Comparison of ENCODE assay signal across 7 cellular contexts in the genomic region with DNA sequence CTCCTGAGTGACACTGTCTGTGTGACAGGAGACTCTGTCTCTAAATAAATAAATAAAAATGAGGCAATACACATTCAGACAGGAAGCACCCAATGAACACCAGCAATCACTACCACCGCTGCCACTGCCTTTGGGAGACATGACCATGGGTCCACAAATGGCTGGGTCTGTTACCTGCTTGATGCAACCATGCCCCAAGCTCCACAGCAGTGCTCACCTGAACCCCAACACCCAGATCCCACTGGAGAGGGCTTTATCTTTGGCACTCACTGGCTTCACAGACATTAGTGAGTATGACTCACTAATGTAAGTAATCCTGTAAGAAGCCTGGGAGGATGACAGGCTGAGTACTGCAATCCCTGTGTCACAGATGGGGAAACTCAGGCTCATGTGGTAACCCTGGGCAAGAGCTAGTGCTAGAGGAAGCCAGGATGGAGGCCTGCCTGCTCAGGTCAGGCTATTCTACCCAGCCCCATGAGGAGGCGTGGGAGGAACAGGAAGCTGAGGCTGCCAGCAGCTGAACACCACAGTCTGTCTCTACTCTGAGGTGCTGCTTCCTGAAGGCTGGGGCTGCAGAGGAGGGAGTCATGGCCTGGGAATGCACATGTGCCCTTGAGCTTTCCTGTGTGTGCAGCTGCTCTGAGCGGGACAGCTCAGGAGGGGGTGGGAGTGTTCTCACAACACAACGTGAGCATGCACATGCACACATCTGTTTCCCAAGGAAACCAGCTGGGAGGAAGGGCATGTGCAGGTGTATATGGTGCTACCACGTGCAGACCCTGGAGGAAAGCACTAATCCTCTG. TPM values are rescaled to one million over a fixed set of nuclear protein-coding genes. Genes with fewer than 3 reads are reported as not detected.
DNase-seq lines count a peak whose midpoint lies in the region; ATAC-seq, FAIRE-seq and TF ChIP-seq lines count a peak whose summit lies in the region.

No MANE protein-coding gene starts in this region.

- ATAC-seq in HG02840 (IDR thresholded peaks at IDR 0.05; ENCODE audit: low FRiP score, unreplicated experiment): peak; percentile 81
- ATAC-seq in natural killer cell: peak; percentile 94 to 99 (median 94)
- peak; percentile 98 for ATAC-seq in stimulated activated naive CD8-positive, alpha-beta T cell treated with anti-CD3 and anti-CD28 coated beads, Interleukin-15, Interleukin-2, amounts not matched to agents 100 U/mL and 50 U/mL, for 24 hours

- peaks cover 22 to 36% of the 10 kb centered on the region in 2 donors for H3K4me1 Mint-ChIP-seq in natural killer cell

- no peaks in the 10 kb centered on the region for H3K9me3 ChIP-seq in NT2/D1 (ENCODE audit: insufficient read depth, low read length)

- H3K36me3 ChIP-seq in NT2/D1 (ENCODE audit: insufficient read depth, insufficient read length, low read length): peaks cover 66% of the 10 kb centered on the region

- H3K9ac ChIP-seq in NT2/D1 (ENCODE audit: insufficient read length, low read depth): no peak overlapping the region

- intact Hi-C loops in natural killer cell (cut with micrococcal nuclease): loop anchor here (2.0 kb wide), 1 partner anchor 43 kb away; a partner anchor contains a TSS

- H3K27ac Mint-ChIP-seq in natural killer cell: peak overlapping the region; percentile 84

- TF ChIP-seq POLR2A in GM12892 (IDR thresholded peaks at IDR 0.05; ENCODE audit: low read depth, low read length): peak; percentile 55; the same call in 1 of the 2 replicates

- peak; percentile 76 for DNase-seq in GM12892 (ENCODE audit: insufficient read length)
- DNase-seq in NT2/D1 (ENCODE audit: low read depth, low spot score): peak; percentile 35
- peak; percentile 50 for DNase-seq in activated T-cell treated with anti-CD3 and anti-CD28 coated beads for 1 hour (ENCODE audit: low read depth)
- DNase-seq in epithelial cell of proximal tubule (ENCODE audit: low read depth): peak; percentile 93
- peak; percentile 50 for DNase-seq in natural killer cell
- DNase-seq in stimulated activated naive CD8-positive, alpha-beta T cell treated with anti-CD3 and anti-CD28 coated beads, Interleukin-15, Interleukin-2, amounts not matched to agents 100 U/mL and 50 U/mL, for 24 hours: peak; percentile 73

- peak; percentile 91 for FAIRE-seq in GM12892 (lab: Jason Lieb, UNC)

- H3K9me3 Mint-ChIP-seq in natural killer cell: no peaks in the 10 kb centered on the region

- H3K27me3 Mint-ChIP-seq in natural killer cell (ENCODE audit: low read depth in 2 of 2): no peaks in the 10 kb centered on the region

- no peaks in the 10 kb centered on the region for H3K27me3 ChIP-seq in NT2/D1 (ENCODE audit: insufficient read depth, insufficient read length)

- peak; percentile 58 for TF ChIP-seq CTCF in epithelial cell of proximal tubule (conservative IDR thresholded peaks at IDR 0.05; ENCODE audit: low read depth, low read length)
- peak; percentile 18 for TF ChIP-seq CTCF in natural killer cell (IDR thresholded peaks at IDR 0.05)

- no peak overlapping the region for H3K4me3 ChIP-seq in NT2/D1 (ENCODE audit: insufficient read length, low read depth)
- H3K4me3 ChIP-seq in epithelial cell of proximal tubule (ENCODE audit: low read depth, low read length): no peak overlapping the region

- H3K4me3 Mint-ChIP-seq in natural killer cell: peak overlapping the region; percentile 55

- no peaks in the 10 kb centered on the region for H3K36me3 Mint-ChIP-seq in natural killer cell

- peaks cover 4% of the 10 kb centered on the region for H3K4me1 ChIP-seq in NT2/D1 (ENCODE audit: insufficient read depth, insufficient read length)

RNA-seq across cellular contexts. Expression of a gene that starts 43.0 kb away (rescaled TPM):
- 4.9 TPM for polyA plus RNA-seq in GM12892 (2012; ENCODE audit: missing spikeins)
- total RNA-seq in epithelial cell of proximal tubule: 14.8 and 21.9 TPM in 2 replicates
- 10 to 100 TPM; 26.5 to 37.4 (median 29.4) TPM for total RNA-seq in natural killer cell

Comparison
In these comparisons a context has a peak if more than half of its experiments do, and no peak if none do; other contexts are left out.
1. DNase-seq: peak in every context shown above with its lines; median percentile 93 in epithelial cell of proximal tubule; 76 in GM12892; 73 in stimulated activated naive CD8-positive, alpha-beta T cell treated with anti-CD3 and anti-CD28 coated beads, Interleukin-15, Interleukin-2, amounts not matched to agents 100 U/mL and 50 U/mL, for 24 hours; 50 in activated T-cell treated with anti-CD3 and anti-CD28 coated beads for 1 hour; 50 in natural killer cell; 35 in NT2/D1.